In genomic region chr10:117004238-117004626, GRCh38 we compare ENCODE assay signal across 9 cellular contexts. TPM values are rescaled to one million over a fixed set of nuclear protein-coding genes. Genes with fewer than 3 reads are reported as not detected.
DNase-seq lines count a peak whose midpoint lies in the region; ATAC-seq, FAIRE-seq and TF ChIP-seq lines count a peak whose summit lies in the region.
"Had no signal": no experiment of that assay in that cellular context is flagged by ENCODE, and none has a peak within 500 bp of the region (broad histone marks: within the 10 kb centered on the region; RNA-seq: fewer than 3 reads in every experiment).

No MANE protein-coding gene starts in this region.

- H3K27ac Mint-ChIP-seq in neural progenitor cell: no peak overlapping the region

- peak overlapping the region; percentile 77 for H3K27ac ChIP-seq in endothelial cell of umbilical vein (ENCODE audit: insufficient read depth, low read depth, low read length)
- no peak overlapping the region for H3K27ac ChIP-seq in neural progenitor cell

- peak overlapping the region; percentile 89 for H3K4me3 Mint-ChIP-seq in neural progenitor cell

- peak overlapping the region; percentile 95 for H2AFZ ChIP-seq in endothelial cell of umbilical vein (ENCODE audit: low read depth, low read length)
- H2AFZ ChIP-seq in neural progenitor cell (replicated peaks): peak overlapping the region; percentile 98

- POLR2A ChIA-PET in endothelial cell of umbilical vein (lab: Charles Lee): interaction anchor here (1.4 kb wide), 1 partner anchor 57 kb away, joined by 3 read pairs; no protein-coding TSS in a partner anchor

- no peak for DNase-seq in NT2/D1 (ENCODE audit: low read depth, low spot score)
- no peak for DNase-seq in endothelial cell of umbilical vein (ENCODE audit: low read depth, low spot score)
- DNase-seq in neural progenitor cell (ENCODE audit: low spot score): no peak
- DNase-seq in NCI-H82 (lab: John Stamatoyannopoulos, UW): no peak
- no peak for DNase-seq in AG20443 (ENCODE audit: low spot score)
- no peak for DNase-seq in SW 1271 (lab: John Stamatoyannopoulos, UW)

- peak; percentile 31 for FAIRE-seq in endothelial cell of umbilical vein (lab: Jason Lieb, UNC)

- H3K9ac ChIP-seq in NT2/D1 (ENCODE audit: insufficient read length, low read depth): peak overlapping the region; percentile 88
- peak overlapping the region; percentile 94 for H3K9ac ChIP-seq in endothelial cell of umbilical vein (replicated peaks; ENCODE audit: extremely low read depth, insufficient read depth, low read length)
- H3K9ac ChIP-seq in neural progenitor cell: no peak overlapping the region

- peaks cover 4% of the 10 kb centered on the region for H3K27me3 Mint-ChIP-seq in neural progenitor cell (ENCODE audit: insufficient read depth, low read depth)

- ATAC-seq in GM18498 (IDR thresholded peaks at IDR 0.05; ENCODE audit: unreplicated experiment) (peak; percentile 37), GM21786 (IDR thresholded peaks at IDR 0.05; ENCODE audit: unreplicated experiment) (peak; percentile 34)

- intact Hi-C loops in endothelial cell of umbilical vein (cut with micrococcal nuclease): loop anchor here (1.0 to 10.0 kb wide), 5 partner anchors 30 to 371 kb away; partner anchors contain the start of gene PDZD8

- dilution Hi-C loops in endothelial cell of umbilical vein (cut with MboI; ENCODE audit: extremely low pct_ligation_motif_present, low sequenced_read_pairs): no loop called here

- no peak for TF ChIP-seq CTCF in endothelial cell of umbilical vein (IDR thresholded peaks at IDR 0.05; ENCODE audit: extremely low read depth in 1 of 2, insufficient read depth in 1 of 2, low read depth in 1 of 2, low read length in 2 of 2)
- TF ChIP-seq CTCF in neural progenitor cell (IDR thresholded peaks at IDR 0.05): no peak

- H3K9me1 ChIP-seq in endothelial cell of umbilical vein (replicated peaks; ENCODE audit: control insufficient read depth, extremely low read depth, insufficient read depth, low read length): no peaks in the 10 kb centered on the region

- H3K27me3 ChIP-seq in NT2/D1 (ENCODE audit: insufficient read depth, insufficient read length): peaks cover 3% of the 10 kb centered on the region
- H3K27me3 ChIP-seq in endothelial cell of umbilical vein (ENCODE audit: control insufficient read depth in 2 of 2, insufficient read depth in 2 of 2, low read length in 2 of 2): no peaks in the 10 kb centered on the region
- no peaks in the 10 kb centered on the region for H3K27me3 ChIP-seq in neural progenitor cell

- H3K4me3 ChIP-seq in NT2/D1 (ENCODE audit: insufficient read length, low read depth): peak overlapping the region; percentile 75
- H3K4me3 ChIP-seq in endothelial cell of umbilical vein (replicated peaks in 1 of 3; ENCODE audit: insufficient read depth in 1 of 3, low read depth in 1 of 3, low read length in 3 of 3): peak overlapping the region; percentile 78 to 96 (median 82)
- H3K4me3 ChIP-seq in neural progenitor cell: peak overlapping the region; percentile 94

- peaks cover 2% of the 10 kb centered on the region for H3K36me3 Mint-ChIP-seq in neural progenitor cell

- H3K4me1 Mint-ChIP-seq in neural progenitor cell: peaks cover 7% of the 10 kb centered on the region

- peak overlapping the region; percentile 73 for H3K4me2 ChIP-seq in endothelial cell of umbilical vein (ENCODE audit: insufficient read depth, low read length)
- peak overlapping the region; percentile 85 for H3K4me2 ChIP-seq in neural progenitor cell

- peaks cover 44% of the 10 kb centered on the region for H3K79me2 ChIP-seq in endothelial cell of umbilical vein (ENCODE audit: control insufficient read depth, insufficient read depth, low read length)
- peaks cover 30% of the 10 kb centered on the region for H3K79me2 ChIP-seq in neural progenitor cell (ENCODE audit: low read depth)

- peaks cover 2% of the 10 kb centered on the region for H3K9me3 Mint-ChIP-seq in neural progenitor cell

- no peak for TF ChIP-seq POLR2A in endothelial cell of umbilical vein (IDR thresholded peaks at IDR 0.05; ENCODE audit: low read depth, low read length)

- CTCF ChIA-PET in endothelial cell of umbilical vein (lab: Charles Lee): interaction anchor here (1.1 to 2.3 kb wide), 8 partner anchors 10 to 171 kb away, joined by 3 to 14 read pairs (median 7); no protein-coding TSS in a partner anchor

- H3K4me1 ChIP-seq in NT2/D1 (ENCODE audit: insufficient read depth, insufficient read length): no peaks in the 10 kb centered on the region
- H3K4me1 ChIP-seq in endothelial cell of umbilical vein (ENCODE audit: control insufficient read depth, extremely low read depth, insufficient read depth, low read length): peaks cover 13% of the 10 kb centered on the region
- H3K4me1 ChIP-seq in neural progenitor cell: peaks cover 4% of the 10 kb centered on the region

- BruUV-seq in endothelial cell of umbilical vein (replicated peaks; lab: Mats Ljungman, UMichigan): no TSS peak

- H3K36me3 ChIP-seq in NT2/D1 (ENCODE audit: insufficient read depth, insufficient read length, low read length) (no peaks in the 10 kb centered on the region), endothelial cell of umbilical vein (ENCODE audit: control insufficient read depth in 2 of 2, extremely low read depth in 1 of 2, insufficient read depth in 2 of 2, low read length in 2 of 2) (no peaks in the 10 kb centered on the region), neural progenitor cell (no peaks in the 10 kb centered on the region)

- H4K20me1 ChIP-seq in endothelial cell of umbilical vein (replicated peaks; ENCODE audit: control insufficient read depth, extremely low read depth, insufficient read depth, low read length): no peaks in the 10 kb centered on the region
- no peaks in the 10 kb centered on the region for H4K20me1 ChIP-seq in neural progenitor cell (ENCODE audit: low read depth)

- H3F3A ChIP-seq in neural progenitor cell (ENCODE audit: low read depth): no peaks in the 10 kb centered on the region

- no peaks in the 10 kb centered on the region for H3K9me3 ChIP-seq in NT2/D1 (ENCODE audit: insufficient read depth, low read length)
- no peaks in the 10 kb centered on the region for H3K9me3 ChIP-seq in endothelial cell of umbilical vein (replicated peaks; ENCODE audit: control insufficient read depth, insufficient read depth, low read length)
- H3K9me3 ChIP-seq in neural progenitor cell (ENCODE audit: low read depth): no peaks in the 10 kb centered on the region

TF ChIP-seq in endothelial cell of umbilical vein, 7 proteins besides CTCF, POLR2A, EP300 and RAD21:
- TF ChIP-seq GATA2 (IDR thresholded peaks at IDR 0.05; ENCODE audit: insufficient read depth, insufficient read length, low read depth, low read length) (no peak), FOS (IDR thresholded peaks at IDR 0.05; ENCODE audit: borderline replicate concordance, insufficient read depth, low read length) (no peak), EZH2 (IDR thresholded peaks at IDR 0.05; ENCODE audit: borderline replicate concordance, low read depth, low read length, severe bottlenecking) (no peak), MYC (IDR thresholded peaks at IDR 0.05; ENCODE audit: low read depth, low read length) (no peak), JUN (IDR thresholded peaks at IDR 0.05; ENCODE audit: borderline replicate concordance, insufficient read depth, insufficient read length, low read depth) (no peak), POLR2AphosphoS5 (IDR thresholded peaks at IDR 0.05; ENCODE audit: insufficient read depth, low read depth, low read length) (no peak)
- TF ChIP-seq, protein P1, sequence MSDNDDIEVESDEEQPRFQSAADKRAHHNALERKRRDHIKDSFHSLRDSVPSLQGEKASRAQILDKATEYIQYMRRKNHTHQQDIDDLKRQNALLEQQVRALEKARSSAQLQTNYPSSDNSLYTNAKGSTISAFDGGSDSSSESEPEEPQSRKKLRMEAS (IDR thresholded peaks at IDR 0.05; ENCODE audit: insufficient read depth, insufficient read length): no peak
TF ChIP-seq in endothelial cell of umbilical vein: peak in this region for 0.

RNA-seq across cellular contexts. Expression of gene SHTN1, which starts 0.8 kb away (rescaled TPM):
- 29.7 and 36.5 TPM in 2 replicates for total RNA-seq in endothelial cell of umbilical vein
- polyA plus RNA-seq in endothelial cell of umbilical vein: 4.0 and 4.8 TPM in 2 replicates
- 8.1 and 8.6 TPM in 2 replicates for polyA plus RNA-seq in endothelial cell of umbilical vein (2011; cell fraction: cytosol; rRNA removed)
- polyA plus RNA-seq in endothelial cell of umbilical vein (2011; cell fraction: nucleus; rRNA removed): 42.9 and 55.6 TPM in 2 replicates
- polyA plus RNA-seq in endothelial cell of umbilical vein (2012): 21.6 and 23.8 TPM in 2 replicates
- polyA minus RNA-seq in endothelial cell of umbilical vein: 4.6 and 9.7 TPM in 2 replicates
- polyA minus RNA-seq in endothelial cell of umbilical vein (2011; cell fraction: cytosol; rRNA and poly(A)+ RNA removed): 6.1 TPM
- 21.6 and 28.3 TPM in 2 replicates for polyA minus RNA-seq in endothelial cell of umbilical vein (2011; cell fraction: nucleus; rRNA and poly(A)+ RNA removed)
- total RNA-seq in neural progenitor cell (ENCODE audit: low replicate concordance): 13.2 and 17.3 TPM in 2 replicates
- total RNA-seq: activated CD8-positive, alpha-beta memory T cell treated with anti-CD3 and anti-CD28 coated beads for 36 hours had no signal
